Comparison of ENCODE assay signal across 8 cellular contexts in the genomic region with DNA sequence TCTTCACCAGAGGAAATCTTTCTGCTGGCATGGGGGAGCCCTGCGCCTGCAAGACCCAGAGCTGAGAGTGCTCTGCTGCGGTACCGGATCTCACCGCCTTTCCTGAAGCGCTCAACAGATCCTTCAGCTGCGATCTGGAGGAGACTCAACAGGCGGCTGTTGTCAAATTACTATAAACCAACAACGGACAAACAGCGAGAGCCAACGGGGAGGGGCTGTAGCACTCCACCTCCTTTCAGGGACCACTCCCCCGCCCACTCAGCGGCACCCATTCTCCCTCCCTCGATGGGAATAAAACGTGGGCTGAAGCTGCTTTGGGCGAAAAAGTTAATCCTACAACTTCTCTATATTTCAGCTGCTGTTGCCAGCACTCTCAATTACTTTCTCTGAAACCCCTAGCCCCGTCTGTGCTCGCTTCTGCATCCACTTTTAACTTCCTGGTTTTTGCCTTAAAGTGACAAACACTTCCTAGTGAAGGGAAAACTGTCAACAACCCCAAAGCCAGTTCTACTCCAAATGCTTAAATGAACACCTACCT. TPM values are rescaled to one million over a fixed set of nuclear protein-coding genes. Genes with fewer than 3 reads are reported as not detected.
DNase-seq lines count a peak whose midpoint lies in the region; TF ChIP-seq lines count a peak whose summit lies in the region.

A gene with protein sequence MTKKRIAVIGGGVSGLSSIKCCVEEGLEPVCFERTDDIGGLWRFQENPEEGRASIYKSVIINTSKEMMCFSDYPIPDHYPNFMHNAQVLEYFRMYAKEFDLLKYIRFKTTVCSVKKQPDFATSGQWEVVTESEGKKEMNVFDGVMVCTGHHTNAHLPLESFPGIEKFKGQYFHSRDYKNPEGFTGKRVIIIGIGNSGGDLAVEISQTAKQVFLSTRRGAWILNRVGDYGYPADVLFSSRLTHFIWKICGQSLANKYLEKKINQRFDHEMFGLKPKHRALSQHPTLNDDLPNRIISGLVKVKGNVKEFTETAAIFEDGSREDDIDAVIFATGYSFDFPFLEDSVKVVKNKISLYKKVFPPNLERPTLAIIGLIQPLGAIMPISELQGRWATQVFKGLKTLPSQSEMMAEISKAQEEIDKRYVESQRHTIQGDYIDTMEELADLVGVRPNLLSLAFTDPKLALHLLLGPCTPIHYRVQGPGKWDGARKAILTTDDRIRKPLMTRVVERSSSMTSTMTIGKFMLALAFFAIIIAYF (minus strand): TSS at position 147 of the 538 bp plus-strand sequence. CDS start 310 bp downstream, outside the sequence.

- no peak within 1 kb of the TSS for H4K8ac ChIP-seq in H9 (replicated peaks; ENCODE audit: insufficient read length, low read depth, low read length)

- peak within 1 kb of the TSS; percentile 96 for H2AFZ ChIP-seq in H9 (ENCODE audit: low read length)

- peak within 1 kb of the TSS; percentile 82 for H3K4me2 ChIP-seq in H9 (ENCODE audit: insufficient read depth, insufficient read length, low read length)

- H3K4me1 ChIP-seq in H9 (ENCODE audit: insufficient read depth, low read length), result peaks cover 8% of the 10 kb centered on the region; the same call in 1 of the 2 replicates
- peaks cover 4% of the 10 kb centered on the region for H3K4me1 ChIP-seq in effector memory CD4-positive, alpha-beta T cell (ENCODE audit: control insufficient read depth, insufficient read depth, low read length, poor library complexity, severe bottlenecking)

- H3K27me3 Mint-ChIP-seq in H9 (ENCODE audit: low read depth), result peaks cover 19% of the 10 kb centered on the region
- H3K27me3 Mint-ChIP-seq in activated CD4-positive, alpha-beta memory T cell treated with anti-CD3 and anti-CD28 coated beads for 36 hours, result no peaks in the 10 kb centered on the region

- H3K27me3 ChIP-seq in H9 (ENCODE audit: insufficient read depth, low read length), result no peaks in the 10 kb centered on the region
- H3K27me3 ChIP-seq in effector memory CD4-positive, alpha-beta T cell (replicated peaks; ENCODE audit: control insufficient read depth, insufficient read depth, low read length, poor library complexity, severe bottlenecking), result no peaks in the 10 kb centered on the region

- POLR2A ChIA-PET in activated CD4-positive, alpha-beta memory T cell treated with anti-CD3 and anti-CD28 coated beads for 36 hours (lab: Charles Lee), result interaction anchor here (0.9 to 2.2 kb wide), 3 partner anchors 17 to 141 kb away, joined by 3 to 7 read pairs (median 5); partner anchors contain the start of gene CHD1L

- no peak within 1 kb of the TSS for H3K56ac ChIP-seq in H9 (ENCODE audit: insufficient read length, low read depth, low read length)

- H4K5ac ChIP-seq in H9 (ENCODE audit: insufficient read length, low read depth, low read length), result no peak within 1 kb of the TSS

- no peaks in the 10 kb centered on the region for H3K36me3 Mint-ChIP-seq in H9 (ENCODE audit: insufficient read depth in 1 of 3, low read depth in 3 of 3)
- H3K36me3 Mint-ChIP-seq in activated CD4-positive, alpha-beta memory T cell treated with anti-CD3 and anti-CD28 coated beads for 36 hours, result no peaks in the 10 kb centered on the region

- no peaks in the 10 kb centered on the region for H3K9me3 ChIP-seq in H9 (ENCODE audit: control insufficient read depth, low read depth, low read length)
- no peaks in the 10 kb centered on the region for H3K9me3 ChIP-seq in effector memory CD4-positive, alpha-beta T cell (ENCODE audit: control insufficient read depth, low read length)

- intact Hi-C loops in activated CD4-positive, alpha-beta memory T cell treated with anti-CD3 and anti-CD28 coated beads for 36 hours (cut with micrococcal nuclease), result loop anchor here (1.0 to 5.0 kb wide), 2 partner anchors 17 to 53 kb away; partner anchors contain the start of genes CHD1L and PRKAB2

- no peak; the same call in 2 of the 3 replicates for TF ChIP-seq CTCF in H9 (conservative IDR thresholded peaks at IDR 0.05)

- no peak within 1 kb of the TSS for H2BK120ac ChIP-seq in H9 (ENCODE audit: low read depth, low read length, poor library complexity, severe bottlenecking)

- no peaks in the 10 kb centered on the region for H3K79me2 ChIP-seq in H9 (ENCODE audit: insufficient read depth, low read length)

- CTCF ChIA-PET in activated CD4-positive, alpha-beta memory T cell treated with anti-CD3 and anti-CD28 coated beads for 36 hours (lab: Charles Lee), result interaction anchor here (1.1 to 1.7 kb wide), 3 partner anchors 17 to 39 kb away, joined by 3 to 13 read pairs (median 4); partner anchors contain the start of gene CHD1L

- peak within 1 kb of the TSS; percentile 40 for H3K9ac ChIP-seq in H9 (ENCODE audit: extremely low read depth, insufficient read length, low read length)

- no peak within 1 kb of the TSS for H4K91ac ChIP-seq in H9 (ENCODE audit: insufficient read length, low read depth, low read length)

- no peaks in the 10 kb centered on the region; a peak in 1 of 5 replicates for H3K9me3 Mint-ChIP-seq in H9
- no peaks in the 10 kb centered on the region for H3K9me3 Mint-ChIP-seq in activated CD4-positive, alpha-beta memory T cell treated with anti-CD3 and anti-CD28 coated beads for 36 hours

- H3K23me2 ChIP-seq in H9 (ENCODE audit: insufficient read length, low read depth, low read length, poor library complexity, severe bottlenecking), result peaks cover 10% of the 10 kb centered on the region

- no peaks in the 10 kb centered on the region for H3K79me1 ChIP-seq in H9 (ENCODE audit: insufficient read depth, low read depth, low read length, poor library complexity, severe bottlenecking)

- H2BK12ac ChIP-seq in H9 (ENCODE audit: insufficient read length, low read depth, low read length), result no peak within 1 kb of the TSS

- H3K23ac ChIP-seq in H9 (ENCODE audit: insufficient read length, low read depth, low read length), result no peak within 1 kb of the TSS

- peak within 1 kb of the TSS; percentile 67 to 89 for H3K4me3 Mint-ChIP-seq in H9
- H3K4me3 Mint-ChIP-seq in activated CD4-positive, alpha-beta memory T cell treated with anti-CD3 and anti-CD28 coated beads for 36 hours, result peak within 1 kb of the TSS; percentile 82

- no peak within 1 kb of the TSS for H3K14ac ChIP-seq in H9 (ENCODE audit: insufficient read depth, low read length)

- no peak within 1 kb of the TSS for H2AK5ac ChIP-seq in H9 (ENCODE audit: insufficient read length, low read length)

- H3K27ac Mint-ChIP-seq in H9, result no peak within 1 kb of the TSS
- H3K27ac Mint-ChIP-seq in activated CD4-positive, alpha-beta memory T cell treated with anti-CD3 and anti-CD28 coated beads for 36 hours, result peak within 1 kb of the TSS; percentile 28

- no peak within 1 kb of the TSS for H2BK15ac ChIP-seq in H9 (ENCODE audit: low read depth, low read length)

- H3K27ac ChIP-seq in H9 (ENCODE audit: insufficient read length, low read depth, low read length), result no peak within 1 kb of the TSS
- H3K27ac ChIP-seq in effector memory CD4-positive, alpha-beta T cell (ENCODE audit: insufficient read depth, low read length, poor library complexity, severe bottlenecking), result no peak within 1 kb of the TSS

- no peak within 1 kb of the TSS for H3K18ac ChIP-seq in H9 (ENCODE audit: insufficient read length, low read depth, low read length)

- no peak within 1 kb of the TSS for H3T11ph ChIP-seq in H9 (ENCODE audit: low read length)

- no CpG with 5 or more reads among the region's 17 CpGs for WGBS in H9 (ENCODE audit: extremely low coverage, insufficient read length, low lambda C conversion rate)

- no peak within 1 kb of the TSS for H3K4ac ChIP-seq in H9 (ENCODE audit: low read depth, low read length)

- peaks cover 20 to 21% of the 10 kb centered on the region in 2 experiments for H3K4me1 Mint-ChIP-seq in H9
- peaks cover 10% of the 10 kb centered on the region for H3K4me1 Mint-ChIP-seq in activated CD4-positive, alpha-beta memory T cell treated with anti-CD3 and anti-CD28 coated beads for 36 hours (ENCODE audit: low read depth)

- no peaks in the 10 kb centered on the region for H4K20me1 ChIP-seq in H9 (ENCODE audit: control insufficient read depth, insufficient read depth, insufficient read length)

- DNase-seq in EL, result peak; percentile 52
- peak; percentile 76 for DNase-seq in H9
- DNase-seq in NCI-H2107 (lab: John Stamatoyannopoulos, UW), result peak; percentile 47
- DNase-seq in activated CD4-positive, alpha-beta memory T cell treated with anti-CD3 and anti-CD28 coated beads for 36 hours, result peak; percentile 69
- peak; percentile 17 to 27 (median 27) for DNase-seq in effector memory CD4-positive, alpha-beta T cell
- DNase-seq in lung microvascular endothelial cell (ENCODE audit: low read depth in 2 of 2), result peak; percentile 25 to 59
- DNase-seq in stimulated activated CD8-positive, alpha-beta memory T cell treated with anti-CD3 and anti-CD28 coated beads, Interleukin-12 subunit alpha, Interleukin-12 subunit beta, amount 100 ng/mL, for 24 hours (ENCODE audit: extremely low read depth), result peak; percentile 2
- no peak for DNase-seq in T1000 (lab: John Stamatoyannopoulos, UW)

- H3K36me3 ChIP-seq in effector memory CD4-positive, alpha-beta T cell (ENCODE audit: control insufficient read depth, insufficient read depth, low read length), result no peaks in the 10 kb centered on the region

- no peak within 1 kb of the TSS for H2BK5ac ChIP-seq in H9 (ENCODE audit: insufficient read length, low read length)

- H3K4me3 ChIP-seq in effector memory CD4-positive, alpha-beta T cell (ENCODE audit: insufficient read depth, low read depth, low read length, poor library complexity, severe bottlenecking), result peak within 1 kb of the TSS; percentile 79

- H2BK20ac ChIP-seq in H9 (ENCODE audit: low read depth, low read length, poor library complexity, severe bottlenecking), result no peak within 1 kb of the TSS

RNA-seq across cellular contexts. Expression of the gene that starts here (rescaled TPM):
- 0.61 and 0.72 TPM in 2 replicates for total RNA-seq in H9 (2021)
- under 1 TPM; 0.27 to 0.33 TPM for total RNA-seq in activated CD4-positive, alpha-beta memory T cell treated with anti-CD3 and anti-CD28 coated beads for 36 hours
- total RNA-seq in lung microvascular endothelial cell, result 1.1 and 2.6 TPM in 2 replicates

Comparison
In these comparisons a context has a peak if more than half of its experiments do, and no peak if none do; other contexts are left out.
1. Peak in DNase-seq, H3K9ac ChIP-seq and H3K4me2 ChIP-seq in H9; RNA of the gene not detected or under 1 TPM.
2. Peak in DNase-seq in activated CD4-positive, alpha-beta memory T cell treated with anti-CD3 and anti-CD28 coated beads for 36 hours; RNA of the gene not detected or under 1 TPM.